Comparison of ENCODE assay signal across 19 cellular contexts in genomic region chr1:204355913-204356312, GRCh38. TPM values are rescaled to one million over a fixed set of nuclear protein-coding genes. Genes with fewer than 3 reads are reported as not detected.
DNase-seq lines count a peak whose midpoint lies in the region; ATAC-seq, FAIRE-seq and TF ChIP-seq lines count a peak whose summit lies in the region.
"Had no signal": no experiment of that assay in that cellular context is flagged by ENCODE, and none has a peak within 500 bp of the region (broad histone marks: within the 10 kb centered on the region; RNA-seq: fewer than 3 reads in every experiment).

No MANE protein-coding gene starts in this region.

- WGBS in A549 (ENCODE audit: missing lambda C conversion rate) = 91% methylated on average over 4 of the region's 4 CpGs

- H3K36me3 Mint-ChIP-seq in brain (no peaks in the 10 kb centered on the region), T-helper 17 cell (ENCODE audit: low read depth) (no peaks in the 10 kb centered on the region)
- H3K36me3 Mint-ChIP-seq: CD4-positive, alpha-beta memory T cell had no signal

- CTCF ChIA-PET in A549 (lab: Yijun Ruan, JAX) = interaction anchor here (2.4 kb wide), 1 partner anchor 149 kb away, joined by 8 read pairs; no protein-coding TSS in a partner anchor
- CTCF ChIA-PET in HEK293 (lab: Yijun Ruan, JAX) = interaction anchor here (0.6 to 1.7 kb wide), 2 partner anchors 149 to 185 kb away, joined by 4 to 5 read pairs; no protein-coding TSS in a partner anchor

- H3K36me3 ChIP-seq in HEK293 (ENCODE audit: control insufficient read depth in 2 of 2, insufficient read depth in 1 of 2, low read length in 2 of 2) (no peaks in the 10 kb centered on the region), neural cell (ENCODE audit: insufficient read depth, low read length) (no peaks in the 10 kb centered on the region)

- H3K4me2 ChIP-seq in A549 (no peak overlapping the region), neural cell (ENCODE audit: low read length) (no peak overlapping the region)

- H3K9ac ChIP-seq in neural cell (ENCODE audit: low read length) = no peak overlapping the region
- H3K9ac ChIP-seq: GM23248 had no signal

- H3K79me2 ChIP-seq in neural cell (replicated peaks; ENCODE audit: insufficient read depth, low read length) = peaks cover 60% of the 10 kb centered on the region

- H3K27me3 ChIP-seq in neural cell (ENCODE audit: insufficient read depth, low read depth, low read length) = no peaks in the 10 kb centered on the region

- H3K9me2 ChIP-seq in neural cell (ENCODE audit: insufficient read depth, low read length) = no peaks in the 10 kb centered on the region

- H3K27ac Mint-ChIP-seq in brain = peak overlapping the region in 3 of 5 experiments; percentile 2 to 52 (median 40)
- H3K27ac Mint-ChIP-seq in T-helper 17 cell = no peak overlapping the region
- H3K27ac Mint-ChIP-seq: CD4-positive, alpha-beta memory T cell had no signal

- TF ChIP-seq RAD21 in A549 (conservative IDR thresholded peaks at IDR 0.05 in 1 of 2, IDR thresholded peaks at IDR 0.05 in 1 of 2) (no peak), neural cell (conservative IDR thresholded peaks at IDR 0.05) (no peak)

- ATAC-seq in A549 (no peak), T-helper 17 cell (no peak)

- TF ChIP-seq CTCF in A549 (IDR thresholded peaks at IDR 0.05) = no peak
- TF ChIP-seq CTCF in HEK293 (tag by site-specific recombination; IDR thresholded peaks at IDR 0.05) = no peak
- TF ChIP-seq CTCF in brain (conservative IDR thresholded peaks at IDR 0.05) = no peak
- TF ChIP-seq CTCF in neural cell (IDR thresholded peaks at IDR 0.05; ENCODE audit: poor library complexity, severe bottlenecking) = no peak

- no peak for TF ChIP-seq POLR2A in A549 (IDR thresholded peaks at IDR 0.05; ENCODE audit: low read length)

- H3K27me3 Mint-ChIP-seq in brain (peaks cover 4% of the 10 kb centered on the region), T-helper 17 cell (peaks cover 26% of the 10 kb centered on the region)

- no peak for TF ChIP-seq EP300 in A549 (IDR thresholded peaks at IDR 0.05)
- TF ChIP-seq EP300 in neural cell (conservative IDR thresholded peaks at IDR 0.05; ENCODE audit: poor library complexity, severe bottlenecking) = no peak

- FAIRE-seq in A549 (lab: Jason Lieb, UNC) = no peak
- FAIRE-seq: GM12892, H1 had no signal

- peaks cover 9% of the 10 kb centered on the region for H3F3A ChIP-seq in neural cell (ENCODE audit: insufficient read depth, low read length, poor library complexity, severe bottlenecking)

- H3K4me1 ChIP-seq in A549 (peaks cover 29% of the 10 kb centered on the region), HEK293 (ENCODE audit: control insufficient read depth, insufficient read depth, low read length) (no peaks in the 10 kb centered on the region; the same call in 1 of the 2 replicates)

- no peak for DNase-seq in A549 (ENCODE audit: low read depth in 1 of 2, low spot score in 1 of 2)
- no peak for DNase-seq in T-helper 17 cell
- DNase-seq in HUDEP-2 (lab: John Stamatoyannopoulos, UW; ENCODE audit: unreplicated experiment in 76 of 76) = no peak
- DNase-seq in midbrain (lab: John Stamatoyannopoulos, UW) = no peak
- DNase-seq: 8988T; C1 segment of cervical spinal cord; Calu3; CD4-positive, alpha-beta memory T cell; COR-L47; DMS153; DND-41; GM23248; H7; HCEC 1CT had no signal

- no peaks in the 10 kb centered on the region for H4K20me1 ChIP-seq in neural cell (ENCODE audit: insufficient read depth)

- peaks cover 78% of the 10 kb centered on the region for H3K4me1 Mint-ChIP-seq in brain
- no peaks in the 10 kb centered on the region for H3K4me1 Mint-ChIP-seq in T-helper 17 cell

- H3K4me3 Mint-ChIP-seq in brain (peak overlapping the region in 1 of 5 experiments; percentile 6), T-helper 17 cell (no peak overlapping the region)
- H3K4me3 Mint-ChIP-seq: CD4-positive, alpha-beta memory T cell had no signal

- H3K27ac ChIP-seq in A549 (no peak overlapping the region), HEK293 (ENCODE audit: extremely low read depth, low read depth, low read length) (no peak overlapping the region), neural cell (ENCODE audit: low read length) (no peak overlapping the region)
- H3K27ac ChIP-seq: GM23248 had no signal

- H2AFZ ChIP-seq in neural cell (ENCODE audit: low read depth, low read length) = no peak overlapping the region
- H2AFZ ChIP-seq: GM23248 had no signal

- POLR2A ChIA-PET in A549 (lab: Yijun Ruan, JAX) (no interaction called here), HEK293 (lab: Yijun Ruan, JAX) (no interaction called here)

- H3K4me3 ChIP-seq in A549 (no peak overlapping the region), HEK293 (ENCODE audit: low read depth, low read length) (no peak overlapping the region), neural cell (ENCODE audit: low read length) (peak overlapping the region; percentile 34)
- H3K4me3 ChIP-seq: GM23248 had no signal

- no peaks in the 10 kb centered on the region for H3K9me3 ChIP-seq in A549
- H3K9me3 ChIP-seq in HEK293 (ENCODE audit: control insufficient read depth, insufficient read depth, low read depth, low read length) = no peaks in the 10 kb centered on the region
- no peaks in the 10 kb centered on the region for H3K9me3 ChIP-seq in neural cell (ENCODE audit: low read length)
- H3K9me3 ChIP-seq in T-helper 17 cell (ENCODE audit: control insufficient read depth, low read length, poor library complexity, severe bottlenecking) = no peaks in the 10 kb centered on the region

- H3K9me3 Mint-ChIP-seq in brain = no peaks in the 10 kb centered on the region
- H3K9me3 Mint-ChIP-seq: CD4-positive, alpha-beta memory T cell had no signal

TF ChIP-seq in A549, 52 proteins besides CTCF, POLR2A, EP300 and RAD21:
- TF ChIP-seq RCOR1 (IDR thresholded peaks at IDR 0.05; ENCODE audit: low read depth, low read length) = no peak
- no peak for TF ChIP-seq JUN (IDR thresholded peaks at IDR 0.05)
- peak; percentile 61 for TF ChIP-seq MAFK (IDR thresholded peaks at IDR 0.05; ENCODE audit: partially characterized antibody)

TF ChIP-seq in HEK293, 187 proteins besides CTCF, POLR2A, EP300 and RAD21:
- TF ChIP-seq ZBTB48 (tag by site-specific recombination; IDR thresholded peaks at IDR 0.05) (no peak), ZNF426 (tag by site-specific recombination; IDR thresholded peaks at IDR 0.05) (no peak), SCRT2 (tag by site-specific recombination; IDR thresholded peaks at IDR 0.05) (no peak), ZNF133 (tag by site-specific recombination; IDR thresholded peaks at IDR 0.05) (no peak), ZSCAN4 (tag by site-specific recombination; IDR thresholded peaks at IDR 0.05) (peak; percentile 25; the same call in 1 of the 2 replicates), ZNF791 (tag by site-specific recombination; IDR thresholded peaks at IDR 0.05) (no peak), ZFP41 (tag by site-specific recombination; IDR thresholded peaks at IDR 0.05; ENCODE audit: borderline replicate concordance) (no peak)

TF ChIP-seq in neural cell, 6 proteins besides CTCF, POLR2A, EP300 and RAD21:
- TF ChIP-seq POLR2AphosphoS5 (IDR thresholded peaks at IDR 0.05) = no peak
- no peak for TF ChIP-seq MXI1 (conservative IDR thresholded peaks at IDR 0.05; ENCODE audit: poor library complexity, severe bottlenecking)
- no peak for TF ChIP-seq REST (IDR thresholded peaks at IDR 0.05; ENCODE audit: borderline replicate concordance)
- TF ChIP-seq SMC3 (conservative IDR thresholded peaks at IDR 0.05; ENCODE audit: poor library complexity) = no peak
- no peak for TF ChIP-seq TAF1 (IDR thresholded peaks at IDR 0.05; ENCODE audit: low read depth)
- no peak for TF ChIP-seq EZH2 (IDR thresholded peaks at IDR 0.05; ENCODE audit: borderline replicate concordance, insufficient read depth, low read length, poor library complexity, severe bottlenecking)

RNA-seq across cellular contexts. Expression of gene PLEKHA6, which starts 3.8 kb away (rescaled TPM):
- 13.0 and 16.4 TPM in 2 replicates for polyA plus RNA-seq in A549 (2011; rRNA removed)
- 12.1 and 14.8 TPM in 2 replicates for polyA plus RNA-seq in A549 (2012; cell fraction: cytosol; rRNA removed)
- 54.7 and 55.1 TPM in 2 replicates for polyA plus RNA-seq in A549 (2012; cell fraction: nucleus; rRNA removed)
- polyA plus RNA-seq in A549 (2017; fragmentation: RNase III; extraction: RNeasy Plus Mini Kit Qiagen cat#74134 plus additional on column Dnase treatment) = 17.9 to 26.2 TPM (median 23.4 TPM) in 3 replicates
- 12.4 and 13.0 TPM in 2 replicates for polyA minus RNA-seq in A549 (2011; rRNA and poly(A)+ RNA removed)
- 27.8 TPM for polyA plus RNA-seq in brain (ENCODE audit: insufficient read depth, low read depth, low replicate concordance)
- polyA plus RNA-seq in neural cell = 22.6 and 25.5 TPM in 2 replicates
- polyA minus RNA-seq in neural cell = 24.3 and 28.7 TPM in 2 replicates
- under 1 TPM; 0.47 to 0.50 TPM for total RNA-seq in T-helper 17 cell

RNA-seq across cellular contexts. Expression of gene PPP1R15B, which starts 55.7 kb away (rescaled TPM):
- 49.1 and 51.9 TPM in 2 replicates for polyA plus RNA-seq in A549 (2011; rRNA removed)
- polyA plus RNA-seq in A549 (2012; cell fraction: cytosol; rRNA removed) = 18.5 and 22.6 TPM in 2 replicates
- polyA plus RNA-seq in A549 (2012; cell fraction: nucleus; rRNA removed) = 17.7 and 22.8 TPM in 2 replicates
- 26.9 to 27.8 TPM (median 27.2 TPM) in 3 replicates for polyA plus RNA-seq in A549 (2017; fragmentation: RNase III; extraction: RNeasy Plus Mini Kit Qiagen cat#74134 plus additional on column Dnase treatment)
- polyA minus RNA-seq in A549 (2011; rRNA and poly(A)+ RNA removed) = 52.6 and 57.4 TPM in 2 replicates
- polyA plus RNA-seq in brain (ENCODE audit: insufficient read depth, low read depth, low replicate concordance) = 11.4 TPM
- 30.1 and 31.2 TPM in 2 replicates for polyA plus RNA-seq in neural cell
- 55.2 and 55.5 TPM in 2 replicates for polyA minus RNA-seq in neural cell
- total RNA-seq in T-helper 17 cell = 100 to 1,000 TPM; 207 to 266 TPM
